Comparison of ENCODE assay signal across 11 cellular contexts in genomic region chr9:27394826-27395201, GRCh38.
"Had no signal": no experiment of that assay in that cellular context is flagged by ENCODE, and none has a peak within 500 bp of the region (broad histone marks: within the 10 kb centered on the region; RNA-seq: fewer than 3 reads in every experiment).

No MANE protein-coding gene starts in this region.

- H3K36me3 ChIP-seq: adrenal gland had no signal

- H3K9me3 ChIP-seq: adrenal gland had no signal

- H3K4me3 Mint-ChIP-seq: dendritic cell treated with granulocyte-macrophage colony-stimulating factor and Interleukin-4, amounts not matched to agents 40 ng/mL and 50 ng/mL, for 4 days; endodermal cell had no signal

- DNase-seq: activated CD4-positive, alpha-beta T cell treated with anti-CD3 and anti-CD28 coated beads, Interleukin-2, amount 50 U/mL, for 1 hour; activated CD4-positive, CD25-positive, alpha-beta regulatory T cell; activated naive CD4-positive, alpha-beta T cell treated with anti-CD3 and anti-CD28 coated beads, Interleukin-2, amount 50 U/mL, for 16 hours; activated T-cell treated with anti-CD3 and anti-CD28 coated beads for 4 hours; adrenal gland; endodermal cell; stimulated activated CD4-positive, alpha-beta T cell treated with anti-CD3 and anti-CD28 coated beads, Interleukin-2, amount 100 ng/mL, for 24 hours; stimulated activated naive CD8-positive, alpha-beta T cell treated with anti-CD3 and anti-CD28 coated beads, Interleukin-15, Interleukin-2, amounts not matched to agents 100 U/mL and 50 U/mL, for 24 hours had no signal

- H3K27ac Mint-ChIP-seq: activated T-helper 2 cell treated with anti-CD3 and anti-CD28 coated beads, Interferon-gamma antibody, Interleukin-2, Interleukin-4, amounts not matched to agents 10 μg/mL and 5 μg/mL and 100 μg/mL, durations not matched to agents 14 hours and 24 hours and 36 hours; endodermal cell had no signal

- ATAC-seq: stimulated activated naive CD8-positive, alpha-beta T cell treated with anti-CD3 and anti-CD28 coated beads, Interleukin-15, Interleukin-2, amounts not matched to agents 100 U/mL and 50 U/mL, for 24 hours had no signal

- H3K4me3 ChIP-seq: adrenal gland, SK-N-MC had no signal

- H3K27me3 Mint-ChIP-seq: dendritic cell treated with granulocyte-macrophage colony-stimulating factor and Interleukin-4, amounts not matched to agents 40 ng/mL and 50 ng/mL, for 4 days had no signal

- H3K27ac ChIP-seq: adrenal gland, SK-N-MC had no signal

- H3K27me3 ChIP-seq: adrenal gland had no signal

- H3K9me3 Mint-ChIP-seq: activated T-helper 2 cell treated with anti-CD3 and anti-CD28 coated beads, Interferon-gamma antibody, Interleukin-2, Interleukin-4, amounts not matched to agents 10 μg/mL and 5 μg/mL and 100 μg/mL, durations not matched to agents 14 hours and 24 hours and 36 hours; dendritic cell treated with granulocyte-macrophage colony-stimulating factor and Interleukin-4, amounts not matched to agents 40 ng/mL and 50 ng/mL, for 4 days; endodermal cell had no signal
